Comparison of ENCODE assay signal across 14 cellular contexts in genomic region chr5:111494350-111494999, GRCh38. TPM values are rescaled to one million over a fixed set of nuclear protein-coding genes. Genes with fewer than 3 reads are reported as not detected.
DNase-seq lines count a peak whose midpoint lies in the region; ATAC-seq, FAIRE-seq and TF ChIP-seq lines count a peak whose summit lies in the region.
"Had no signal": no experiment of that assay in that cellular context is flagged by ENCODE, and none has a peak within 500 bp of the region (broad histone marks: within the 10 kb centered on the region; RNA-seq: fewer than 3 reads in every experiment).

No MANE protein-coding gene starts in this region.

- CTCF ChIA-PET in A549 (lab: Yijun Ruan, JAX) (interaction anchor here (1.0 kb wide), 1 partner anchor 56 kb away, joined by 3 read pairs; no protein-coding TSS in a partner anchor), RWPE1 (lab: Yijun Ruan, JAX) (interaction anchor here (0.6 to 1.2 kb wide), 5 partner anchors 15 to 606 kb away, joined by 3 to 4 read pairs (median 4); no protein-coding TSS in a partner anchor), GM10248 (lab: Yijun Ruan, JAX) (interaction anchor here (1.1 to 2.2 kb wide), 7 partner anchors 9 to 40 kb away, joined by 3 to 6 read pairs (median 4); no protein-coding TSS in a partner anchor)

- POLR2A ChIA-PET in A549 (lab: Yijun Ruan, JAX) (interaction anchor here (0.6 kb wide), 1 partner anchor 310 kb away, joined by 7 read pairs; no protein-coding TSS in a partner anchor), RWPE1 (lab: Yijun Ruan, JAX; ENCODE audit: low non-redundant PET) (no interaction called here), GM10248 (lab: Yijun Ruan, JAX) (interaction anchor here (0.7 to 1.3 kb wide), 2 partner anchors 13 to 23 kb away, joined by 4 to 20 read pairs; no protein-coding TSS in a partner anchor)

- TF ChIP-seq POLR2A in A549 (IDR thresholded peaks at IDR 0.05; ENCODE audit: low read length) = no peak

- no peak overlapping the region for H3K9ac ChIP-seq in endodermal cell (ENCODE audit: extremely low read depth, low read length, poor library complexity, severe bottlenecking)

- no peak for TF ChIP-seq EP300 in A549 (IDR thresholded peaks at IDR 0.05)

- no peak for DNase-seq in A549 (ENCODE audit: low read depth in 1 of 2, low spot score in 1 of 2)
- peak; percentile 84 for DNase-seq in RWPE1 (ENCODE audit: low spot score)
- no peak for DNase-seq in endodermal cell
- no peak for DNase-seq in medulla oblongata (ENCODE audit: extremely low spot score)
- DNase-seq in iPS-NIHi11 (ENCODE audit: low spot score) = no peak
- DNase-seq in GM10248 (ENCODE audit: extremely low spot score) = no peak
- DNase-seq: Caco-2; KG1; pancreas; stimulated activated CD4-positive, alpha-beta T cell treated with anti-CD3 and anti-CD28 coated beads, Interleukin-2, amount 100 ng/mL, for 24 hours; SW 1271 had no signal

- H3K4me3 ChIP-seq in A549 (no peak overlapping the region), endodermal cell (ENCODE audit: low read length) (no peak overlapping the region)
- H3K4me3 ChIP-seq: pancreas had no signal

- H3K4me2 ChIP-seq in A549 = no peak overlapping the region

- no peaks in the 10 kb centered on the region for H3K27me3 Mint-ChIP-seq in endodermal cell (ENCODE audit: insufficient read depth)

- peak overlapping the region; percentile 56 for H3K27ac Mint-ChIP-seq in endodermal cell

- no peak for ATAC-seq in A549
- ATAC-seq in GM18520 (IDR thresholded peaks at IDR 0.05; ENCODE audit: unreplicated experiment) = peak; percentile 49
- ATAC-seq in HG02759 (IDR thresholded peaks at IDR 0.05; ENCODE audit: unreplicated experiment) = no peak
- ATAC-seq: left lobe of liver, pancreas had no signal

- H3K9me3 Mint-ChIP-seq in endodermal cell = no peaks in the 10 kb centered on the region

- no peak for FAIRE-seq in A549 (lab: Jason Lieb, UNC)
- FAIRE-seq: pancreas had no signal

- no peaks in the 10 kb centered on the region for H3K9me3 ChIP-seq in A549
- no peaks in the 10 kb centered on the region for H3K9me3 ChIP-seq in endodermal cell (ENCODE audit: control insufficient read depth, low read length)
- H3K9me3 ChIP-seq: Caco-2, pancreas had no signal

- H3K4me1 ChIP-seq in A549 (no peaks in the 10 kb centered on the region), endodermal cell (ENCODE audit: control insufficient read depth, insufficient read depth, low read length) (no peaks in the 10 kb centered on the region)
- H3K4me1 ChIP-seq: pancreas had no signal

- no peaks in the 10 kb centered on the region for H3K4me1 Mint-ChIP-seq in endodermal cell

- peaks cover 38% of the 10 kb centered on the region for H3K36me3 ChIP-seq in endodermal cell (ENCODE audit: control insufficient read depth, insufficient read depth, low read length)
- H3K36me3 ChIP-seq: pancreas had no signal

- 83% methylated on average over 2 of the region's 2 CpGs for WGBS in A549 (ENCODE audit: missing lambda C conversion rate)
- 96 to 100% methylated on average over 2 of the region's 2 CpGs for WGBS in endodermal cell (ENCODE audit: insufficient coverage in 1 of 2, insufficient read length in 1 of 2), 2 experiments

- H3K36me3 Mint-ChIP-seq in endodermal cell (ENCODE audit: low read depth) = peaks cover 17% of the 10 kb centered on the region

- no peak overlapping the region for H3K4me3 Mint-ChIP-seq in endodermal cell

- TF ChIP-seq CTCF in A549 (IDR thresholded peaks at IDR 0.05) (no peak), RWPE1 (conservative IDR thresholded peaks at IDR 0.05; ENCODE audit: low read depth) (no peak), endodermal cell (conservative IDR thresholded peaks at IDR 0.05) (no peak), GM10248 (IDR thresholded peaks at IDR 0.05; ENCODE audit: control extremely low read depth, extremely low read depth, low read depth, missing control alignments) (no peak)

- no peaks in the 10 kb centered on the region for H3K27me3 ChIP-seq in endodermal cell (ENCODE audit: control insufficient read depth, insufficient read depth, low read length, poor library complexity, severe bottlenecking)
- H3K27me3 ChIP-seq: pancreas had no signal

- no peak for TF ChIP-seq RAD21 in A549 (conservative IDR thresholded peaks at IDR 0.05 in 1 of 2, IDR thresholded peaks at IDR 0.05 in 1 of 2)

- peak overlapping the region; percentile 61 to 72 for H3K27ac ChIP-seq in A549
- no peak overlapping the region for H3K27ac ChIP-seq in RWPE1
- peak overlapping the region; percentile 9 for H3K27ac ChIP-seq in endodermal cell (ENCODE audit: low read depth, low read length)
- H3K27ac ChIP-seq: pancreas had no signal

TF ChIP-seq in A549, 52 proteins besides CTCF, POLR2A, EP300 and RAD21:
- no peak for TF ChIP-seq REST (IDR thresholded peaks at IDR 0.05)
- TF ChIP-seq ZFP36 (IDR thresholded peaks at IDR 0.05; ENCODE audit: borderline replicate concordance, partially characterized antibody) = no peak
- no peak for TF ChIP-seq CBX8 (IDR thresholded peaks at IDR 0.05)
- no peak for TF ChIP-seq FOSB (CRISPR knock-in tag; IDR thresholded peaks at IDR 0.05)

RNA-seq across cellular contexts. Expression of gene STARD4, which starts 17.9 kb away (rescaled TPM):
- 15.0 and 15.9 TPM in 2 replicates for polyA plus RNA-seq in A549 (2011; rRNA removed)
- 2.8 and 3.2 TPM in 2 replicates for polyA plus RNA-seq in A549 (2012; cell fraction: cytosol; rRNA removed)
- polyA plus RNA-seq in A549 (2012; cell fraction: nucleus; rRNA removed) = 1.0 and 2.9 TPM in 2 replicates
- 6.9 to 14.0 TPM (median 12.8 TPM) in 3 replicates for polyA plus RNA-seq in A549 (2017; fragmentation: RNase III; extraction: RNeasy Plus Mini Kit Qiagen cat#74134 plus additional on column Dnase treatment)
- polyA minus RNA-seq in A549 (2011; rRNA and poly(A)+ RNA removed) = 7.6 and 9.5 TPM in 2 replicates
- 10 to 100 TPM; 29.5 to 40.7 TPM for total RNA-seq in endodermal cell
- 72.9 TPM for polyA plus RNA-seq in endodermal cell (2013, experiment 1 of 2)
- 74.9 TPM for polyA plus RNA-seq in endodermal cell (2013, experiment 2 of 2)
